ENCODE assay signal across 11 cellular contexts in genomic region chr1:29793653-29794348, GRCh38.
"Had no signal": no experiment of that assay in that cellular context is flagged by ENCODE, and none has a peak within 500 bp of the region (broad histone marks: within the 10 kb centered on the region; RNA-seq: fewer than 3 reads in every experiment).

No MANE protein-coding gene starts in this region.

- H3K9me3 Mint-ChIP-seq: activated T-helper 17 cell treated with anti-CD3 and anti-CD28 coated beads, Interleukin-2, amount 50 U/mL, for 72 hours had no signal

- H3K4me1 ChIP-seq: body of pancreas, lower lobe of right lung had no signal

- FAIRE-seq: colon, islet of Langerhans had no signal

- H3K79me2 ChIP-seq: hepatocyte had no signal

- H3K4me3 ChIP-seq: body of pancreas, dorsolateral prefrontal cortex, hepatocyte, lower lobe of right lung had no signal

- H3K27ac Mint-ChIP-seq: activated naive CD8-positive, alpha-beta T cell treated with anti-CD3 and anti-CD28 coated beads, Interleukin-2, amount 10 ng/mL, durations not matched to agents 7 days and 5 days; activated T-helper 17 cell treated with anti-CD3 and anti-CD28 coated beads, Interleukin-2, amount 50 U/mL, for 72 hours; mesothelial cell of epicardium; nephron progenitor cell had no signal

- H3K4me3 Mint-ChIP-seq: activated naive CD8-positive, alpha-beta T cell treated with anti-CD3 and anti-CD28 coated beads, Interleukin-2, amount 10 ng/mL, durations not matched to agents 7 days and 5 days; activated T-helper 17 cell treated with anti-CD3 and anti-CD28 coated beads, Interleukin-2, amount 50 U/mL, for 72 hours; mesothelial cell of epicardium; nephron progenitor cell; T-helper 1 cell treated with Interleukin-12 subunit alpha and Interleukin-12 subunit beta and Interleukin-4 antibody, amounts not matched to agents 30 μg/mL and 1 μg/mL, for 36 hours had no signal

- H3K9me3 ChIP-seq: lower lobe of right lung had no signal

- H3K36me3 Mint-ChIP-seq: activated naive CD8-positive, alpha-beta T cell treated with anti-CD3 and anti-CD28 coated beads, Interleukin-2, amount 10 ng/mL, durations not matched to agents 7 days and 5 days; mesothelial cell of epicardium had no signal

- H2AFZ ChIP-seq: hepatocyte had no signal

- H3K27me3 ChIP-seq: body of pancreas, dorsolateral prefrontal cortex, hepatocyte had no signal

- H3K4me1 Mint-ChIP-seq: activated T-helper 17 cell treated with anti-CD3 and anti-CD28 coated beads, Interleukin-2, amount 50 U/mL, for 72 hours; mesothelial cell of epicardium; nephron progenitor cell had no signal

- H3K4me2 ChIP-seq: hepatocyte had no signal

- H3K27ac ChIP-seq: body of pancreas, dorsolateral prefrontal cortex, hepatocyte, lower lobe of right lung had no signal

- H3K36me3 ChIP-seq: lower lobe of right lung had no signal
